In the genomic region with DNA sequence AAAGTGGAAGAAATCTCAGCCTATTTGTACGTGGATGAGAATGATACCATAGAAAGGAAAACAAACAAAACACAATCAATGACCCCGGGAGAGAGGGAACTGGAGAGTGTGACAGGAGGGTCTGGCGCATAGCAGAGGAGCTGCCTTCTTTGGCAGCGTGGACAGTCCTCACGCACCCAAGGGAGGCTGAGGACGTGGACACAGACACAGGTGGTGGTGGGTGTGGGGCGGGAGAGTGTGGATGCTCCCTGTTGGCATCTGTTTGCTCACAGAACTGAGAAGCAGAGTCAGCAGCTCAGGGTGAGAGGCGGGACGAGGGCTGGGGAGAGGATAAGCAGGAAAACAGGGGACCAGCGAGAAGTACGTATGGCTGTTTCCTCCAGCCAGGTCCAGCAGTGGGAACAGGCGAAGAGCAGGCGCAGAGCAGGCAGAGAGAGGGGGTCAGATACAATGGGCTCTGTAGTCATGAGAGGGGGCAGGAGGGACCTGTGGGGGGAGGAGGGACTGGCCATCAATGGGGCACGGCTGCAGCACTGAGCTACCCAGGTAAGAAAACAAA, we compare ENCODE assay signal across 2 cellular contexts.
TF ChIP-seq lines count a peak whose summit lies in the region.

No MANE protein-coding gene starts in this region.

TF ChIP-seq in liver, 16 proteins besides CTCF, POLR2A, EP300 and RAD21:
- TF ChIP-seq, protein P1, sequence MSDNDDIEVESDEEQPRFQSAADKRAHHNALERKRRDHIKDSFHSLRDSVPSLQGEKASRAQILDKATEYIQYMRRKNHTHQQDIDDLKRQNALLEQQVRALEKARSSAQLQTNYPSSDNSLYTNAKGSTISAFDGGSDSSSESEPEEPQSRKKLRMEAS (IDR thresholded peaks at IDR 0.05): no peak
- TF ChIP-seq HNF4A (conservative IDR thresholded peaks at IDR 0.05) (no peak), FOXA2 (IDR thresholded peaks at IDR 0.05) (no peak), FOXA1 (IDR thresholded peaks at IDR 0.05) (no peak), EGR1 (IDR thresholded peaks at IDR 0.05; ENCODE audit: low read depth in 2 of 2) (no peak), HNF4G (IDR thresholded peaks at IDR 0.05) (no peak), TAF1 (conservative IDR thresholded peaks at IDR 0.05) (no peak), NR2F2 (IDR thresholded peaks at IDR 0.05) (no peak), SP1 (IDR thresholded peaks at IDR 0.05) (no peak), RXRA (IDR thresholded peaks at IDR 0.05) (no peak), GABPA (IDR thresholded peaks at IDR 0.05 in 1 of 2, conservative IDR thresholded peaks at IDR 0.05 in 1 of 2) (no peak), ZBTB33 (IDR thresholded peaks at IDR 0.05) (no peak)
- TF ChIP-seq, protein P2, sequence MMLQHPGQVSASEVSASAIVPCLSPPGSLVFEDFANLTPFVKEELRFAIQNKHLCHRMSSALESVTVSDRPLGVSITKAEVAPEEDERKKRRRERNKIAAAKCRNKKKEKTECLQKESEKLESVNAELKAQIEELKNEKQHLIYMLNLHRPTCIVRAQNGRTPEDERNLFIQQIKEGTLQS (IDR thresholded peaks at IDR 0.05): no peak
TF ChIP-seq in liver: peak in this region for 0.

TF ChIP-seq in HepG2, 621 proteins besides CTCF, POLR2A, EP300 and RAD21:
- TF ChIP-seq ZNF3 (CRISPR knock-in tag; IDR thresholded peaks at IDR 0.05) (no peak), NR3C1 (CRISPR knock-in tag; IDR thresholded peaks at IDR 0.05) (no peak), ZMYM2 (CRISPR knock-in tag; IDR thresholded peaks at IDR 0.05) (no peak), DNMT3B (CRISPR knock-in tag; conservative IDR thresholded peaks at IDR 0.05) (no peak), ZNF646 (CRISPR knock-in tag; IDR thresholded peaks at IDR 0.05) (no peak), TSC22D2 (CRISPR knock-in tag; IDR thresholded peaks at IDR 0.05; ENCODE audit: borderline replicate concordance) (no peak), IKZF5 (CRISPR knock-in tag; IDR thresholded peaks at IDR 0.05) (no peak), MAF1 (CRISPR knock-in tag; IDR thresholded peaks at IDR 0.05; ENCODE audit: borderline replicate concordance) (no peak)
- TF ChIP-seq, protein P3, sequence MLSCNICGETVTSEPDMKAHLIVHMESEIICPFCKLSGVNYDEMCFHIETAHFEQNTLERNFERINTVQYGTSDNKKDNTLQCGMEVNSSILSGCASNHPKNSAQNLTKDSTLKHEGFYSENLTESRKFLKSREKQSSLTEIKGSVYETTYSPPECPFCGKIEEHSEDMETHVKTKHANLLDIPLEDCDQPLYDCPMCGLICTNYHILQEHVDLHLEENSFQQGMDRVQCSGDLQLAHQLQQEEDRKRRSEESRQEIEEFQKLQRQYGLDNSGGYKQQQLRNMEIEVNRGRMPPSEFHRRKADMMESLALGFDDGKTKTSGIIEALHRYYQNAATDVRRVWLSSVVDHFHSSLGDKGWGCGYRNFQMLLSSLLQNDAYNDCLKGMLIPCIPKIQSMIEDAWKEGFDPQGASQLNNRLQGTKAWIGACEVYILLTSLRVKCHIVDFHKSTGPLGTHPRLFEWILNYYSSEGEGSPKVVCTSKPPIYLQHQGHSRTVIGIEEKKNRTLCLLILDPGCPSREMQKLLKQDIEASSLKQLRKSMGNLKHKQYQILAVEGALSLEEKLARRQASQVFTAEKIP (CRISPR knock-in tag; IDR thresholded peaks at IDR 0.05; ENCODE audit: borderline replicate concordance): no peak
- TF ChIP-seq, protein P4, sequence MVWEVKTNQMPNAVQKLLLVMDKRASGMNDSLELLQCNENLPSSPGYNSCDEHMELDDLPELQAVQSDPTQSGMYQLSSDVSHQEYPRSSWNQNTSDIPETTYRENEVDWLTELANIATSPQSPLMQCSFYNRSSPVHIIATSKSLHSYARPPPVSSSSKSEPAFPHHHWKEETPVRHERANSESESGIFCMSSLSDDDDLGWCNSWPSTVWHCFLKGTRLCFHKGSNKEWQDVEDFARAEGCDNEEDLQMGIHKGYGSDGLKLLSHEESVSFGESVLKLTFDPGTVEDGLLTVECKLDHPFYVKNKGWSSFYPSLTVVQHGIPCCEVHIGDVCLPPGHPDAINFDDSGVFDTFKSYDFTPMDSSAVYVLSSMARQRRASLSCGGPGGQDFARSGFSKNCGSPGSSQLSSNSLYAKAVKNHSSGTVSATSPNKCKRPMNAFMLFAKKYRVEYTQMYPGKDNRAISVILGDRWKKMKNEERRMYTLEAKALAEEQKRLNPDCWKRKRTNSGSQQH (CRISPR knock-in tag; IDR thresholded peaks at IDR 0.05; ENCODE audit: low read depth): no peak
